In genomic region chr7:128020161-128020560, GRCh38 we compare ENCODE assay signal across 11 cellular contexts. TPM values are rescaled to one million over a fixed set of nuclear protein-coding genes. Genes with fewer than 3 reads are reported as not detected.
DNase-seq lines count a peak whose midpoint lies in the region; ATAC-seq, FAIRE-seq and TF ChIP-seq lines count a peak whose summit lies in the region.
"Had no signal": no experiment of that assay in that cellular context is flagged by ENCODE, and none has a peak within 500 bp of the region (broad histone marks: within the 10 kb centered on the region; RNA-seq: fewer than 3 reads in every experiment).

No MANE protein-coding gene starts in this region.

- H3K36me3 Mint-ChIP-seq in activated T-helper 1 cell treated with anti-CD3 and anti-CD28 coated beads, Interleukin-12 subunit alpha, Interleukin-12 subunit beta, Interleukin-2, Interleukin-4 antibody, amounts not matched to agents 30 ng/mL and 10 ng/mL and 1 ng/mL, durations not matched to agents 14 hours and 24 hours and 36 hours (ENCODE audit: low read depth) = peaks cover 14% of the 10 kb centered on the region

- no peak for TF ChIP-seq POLR2A in GM12891 (IDR thresholded peaks at IDR 0.05; ENCODE audit: low read depth, low read length)

- H3K27me3 ChIP-seq in BJ (ENCODE audit: control insufficient read depth, insufficient read depth, low read length) = no peaks in the 10 kb centered on the region
- H3K27me3 ChIP-seq in foreskin keratinocyte = no peaks in the 10 kb centered on the region

- no peak for FAIRE-seq in GM12891 (lab: Jason Lieb, UNC)
- FAIRE-seq: HTR-8/SVneo had no signal

- peaks cover 7% of the 10 kb centered on the region for H3K4me1 Mint-ChIP-seq in activated T-helper 1 cell treated with anti-CD3 and anti-CD28 coated beads, Interleukin-12 subunit alpha, Interleukin-12 subunit beta, Interleukin-2, Interleukin-4 antibody, amounts not matched to agents 30 ng/mL and 10 ng/mL and 1 ng/mL, durations not matched to agents 14 hours and 24 hours and 36 hours (ENCODE audit: low read depth)

- H3K27ac Mint-ChIP-seq in activated T-helper 1 cell treated with anti-CD3 and anti-CD28 coated beads, Interleukin-12 subunit alpha, Interleukin-12 subunit beta, Interleukin-2, Interleukin-4 antibody, amounts not matched to agents 30 ng/mL and 10 ng/mL and 1 ng/mL, durations not matched to agents 14 hours and 24 hours and 36 hours = no peak overlapping the region

- ATAC-seq in foreskin keratinocyte = no peak

- H3K4me1 ChIP-seq in foreskin keratinocyte = peaks cover 36% of the 10 kb centered on the region

- H3K9me3 Mint-ChIP-seq in activated T-helper 1 cell treated with anti-CD3 and anti-CD28 coated beads, Interleukin-12 subunit alpha, Interleukin-12 subunit beta, Interleukin-2, Interleukin-4 antibody, amounts not matched to agents 30 ng/mL and 10 ng/mL and 1 ng/mL, durations not matched to agents 14 hours and 24 hours and 36 hours = no peaks in the 10 kb centered on the region

- DNase-seq in BJ (ENCODE audit: low read depth) = no peak
- DNase-seq in SW480 (ENCODE audit: low spot score) = peak; percentile 12
- DNase-seq in foreskin keratinocyte = no peak
- no peak for DNase-seq in NCI-H128 (lab: John Stamatoyannopoulos, UW; ENCODE audit: unreplicated experiment)
- no peak for DNase-seq in GM12891 (ENCODE audit: insufficient read length, low spot score)
- no peak for DNase-seq in SK-N-DZ (ENCODE audit: low spot score)
- DNase-seq in activated T-helper 1 cell treated with anti-CD3 and anti-CD28 coated beads, Interleukin-12 subunit alpha, Interleukin-12 subunit beta, Interleukin-2, Interleukin-4 antibody, amounts not matched to agents 30 ng/mL and 10 ng/mL and 1 ng/mL, durations not matched to agents 14 hours and 24 hours and 36 hours (ENCODE audit: low spot score) = no peak
- DNase-seq: GDM1, islet precursor cell had no signal

- H3K27me3 Mint-ChIP-seq in activated T-helper 1 cell treated with anti-CD3 and anti-CD28 coated beads, Interleukin-12 subunit alpha, Interleukin-12 subunit beta, Interleukin-2, Interleukin-4 antibody, amounts not matched to agents 30 ng/mL and 10 ng/mL and 1 ng/mL, durations not matched to agents 14 hours and 24 hours and 36 hours (ENCODE audit: insufficient read depth) = no peaks in the 10 kb centered on the region

- H3K4me3 ChIP-seq in BJ (ENCODE audit: low read depth, low read length) (no peak overlapping the region), GM12875 (ENCODE audit: low read depth, low read length) (no peak overlapping the region)

- intact Hi-C loops in activated T-helper 1 cell treated with anti-CD3 and anti-CD28 coated beads, Interleukin-12 subunit alpha, Interleukin-12 subunit beta, Interleukin-2, Interleukin-4 antibody, amounts not matched to agents 30 ng/mL and 10 ng/mL and 1 ng/mL, durations not matched to agents 14 hours and 24 hours and 36 hours (cut with micrococcal nuclease) = no loop called here

- POLR2A ChIA-PET in BJ (lab: Charles Lee) = no interaction called here

- H3K36me3 ChIP-seq in BJ (ENCODE audit: control insufficient read depth, insufficient read depth, low read length) = no peaks in the 10 kb centered on the region

- CTCF ChIA-PET in BJ (lab: Yijun Ruan, JAX) = interaction anchor here (1.0 kb wide), 1 partner anchor 9 kb away, joined by 3 read pairs; no protein-coding TSS in a partner anchor

- H3K4me3 Mint-ChIP-seq in activated T-helper 1 cell treated with anti-CD3 and anti-CD28 coated beads, Interleukin-12 subunit alpha, Interleukin-12 subunit beta, Interleukin-2, Interleukin-4 antibody, amounts not matched to agents 30 ng/mL and 10 ng/mL and 1 ng/mL, durations not matched to agents 14 hours and 24 hours and 36 hours = no peak overlapping the region

- no peak overlapping the region for H3K27ac ChIP-seq in foreskin keratinocyte

- TF ChIP-seq CTCF in BJ (IDR thresholded peaks at IDR 0.05; ENCODE audit: insufficient read depth, low read depth, low read length) = 0 out of 2 replicates have a peak, but pooled peaks have one; percentile 10
- TF ChIP-seq CTCF in GM12875 (IDR thresholded peaks at IDR 0.05; ENCODE audit: borderline replicate concordance, insufficient read depth, low read depth, low read length) = peak; percentile 41; the same call in 1 of the 2 replicates
- TF ChIP-seq CTCF in foreskin keratinocyte (conservative IDR thresholded peaks at IDR 0.05) = peak; percentile 67

TF ChIP-seq in GM12891, 5 proteins besides CTCF, POLR2A, EP300 and RAD21:
- TF ChIP-seq POLR2AphosphoS5 (IDR thresholded peaks at IDR 0.05; ENCODE audit: low read depth, low read length) = no peak
- no peak for TF ChIP-seq TAF1 (IDR thresholded peaks at IDR 0.05; ENCODE audit: low read depth, low read length)
- TF ChIP-seq PAX5 (IDR thresholded peaks at IDR 0.05; ENCODE audit: insufficient read depth, low read length, severe bottlenecking) = no peak
- TF ChIP-seq POU2F2 (IDR thresholded peaks at IDR 0.05; ENCODE audit: low read depth, low read length) = no peak
- TF ChIP-seq SPI1 (IDR thresholded peaks at IDR 0.05; ENCODE audit: low read depth, low read length) = no peak

RNA-seq across cellular contexts. Expression of gene LRRC4, which starts 11.1 kb away (rescaled TPM):
- polyA plus RNA-seq in BJ (2011; rRNA removed) = 0.10 and 0.12 TPM in 2 replicates
- 0.24 and 0.36 TPM in 2 replicates for polyA minus RNA-seq in BJ (2011; rRNA and poly(A)+ RNA removed)
- 0.07 and 0.35 TPM in 2 replicates for total RNA-seq in foreskin keratinocyte
- 0.04 and 0.08 TPM in 2 replicates for polyA plus RNA-seq in foreskin keratinocyte
- 0.06 TPM for polyA plus RNA-seq in GM12891 (2012; ENCODE audit: low read depth, missing spikeins)
- 1.4 and 1.9 TPM in 2 replicates for polyA plus RNA-seq in SK-N-DZ (2014; cell fraction: cytosol; rRNA removed)
- 1.4 and 1.9 TPM in 2 replicates for polyA plus RNA-seq in SK-N-DZ (2014; cell fraction: nucleus; rRNA removed)
- total RNA-seq in activated T-helper 1 cell treated with anti-CD3 and anti-CD28 coated beads, Interleukin-12 subunit alpha, Interleukin-12 subunit beta, Interleukin-2, Interleukin-4 antibody, amounts not matched to agents 30 ng/mL and 10 ng/mL and 1 ng/mL, durations not matched to agents 14 hours and 24 hours and 36 hours = 1.3 and 2.1 TPM in 2 replicates

Comparison
In these comparisons a context has a peak if more than half of its experiments do, and no peak if none do; other contexts are left out.
1. CTCF ChIP-seq: peak in every context shown above with its lines; median percentile 67 in foreskin keratinocyte; 41 in GM12875; 10 in BJ.